In the genomic region with DNA sequence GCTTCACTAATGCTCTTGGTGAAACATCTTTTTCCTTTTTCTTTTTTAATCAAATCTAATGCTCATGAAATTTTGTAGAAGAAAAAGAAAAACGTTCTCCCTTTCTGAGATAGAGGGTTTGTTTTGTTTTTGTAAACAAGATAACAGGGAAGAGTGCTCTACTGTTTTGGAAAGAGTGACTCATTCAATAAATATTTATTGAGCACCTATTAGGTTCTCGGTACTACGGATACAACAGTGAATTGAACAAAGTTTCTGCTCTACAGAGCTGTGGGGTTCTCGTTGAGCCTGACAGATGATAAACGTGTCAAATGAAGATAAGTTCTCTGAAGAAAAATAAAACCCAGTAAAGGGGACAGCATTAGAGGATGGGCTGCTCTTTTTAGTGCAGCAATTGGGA, we compare ENCODE assay signal across 19 cellular contexts.
"Had no signal": no experiment of that assay in that cellular context is flagged by ENCODE, and none has a peak within 500 bp of the region (broad histone marks: within the 10 kb centered on the region; RNA-seq: fewer than 3 reads in every experiment).

No MANE protein-coding gene starts in this region.

- H3K4me3 ChIP-seq: esophagus muscularis mucosa, gastroesophageal sphincter, left ventricle myocardium inferior, lung, mucosa of descending colon, neural progenitor cell, ovary, spleen had no signal

- H3K36me3 Mint-ChIP-seq: natural killer cell, neural progenitor cell had no signal

- H3K4me3 Mint-ChIP-seq: natural killer cell, neural progenitor cell, type B pancreatic cell had no signal

- ATAC-seq: gastroesophageal sphincter, mucosa of descending colon, natural killer cell, right cardiac atrium had no signal

- H3K9ac ChIP-seq: neural progenitor cell had no signal

- H3K36me3 ChIP-seq: esophagus muscularis mucosa, gastroesophageal sphincter, left ventricle myocardium inferior, neural progenitor cell, ovary had no signal

- H3K27ac Mint-ChIP-seq: natural killer cell, neural progenitor cell, type B pancreatic cell had no signal

- H3K9me3 Mint-ChIP-seq: natural killer cell, neural progenitor cell, type B pancreatic cell had no signal

- DNase-seq: effector memory CD4-positive, alpha-beta T cell; glutamatergic neuron; left ventricle myocardium inferior; mucosa of descending colon; natural killer cell; nucleus accumbens; ovary; right cardiac atrium; spleen; stimulated activated CD4-positive, alpha-beta T cell treated with anti-CD3 and anti-CD28 coated beads, Interleukin-15, amount 100 ng/mL, for 24 hours; stimulated activated CD4-positive, alpha-beta T cell treated with anti-CD3 and anti-CD28 coated beads, Interleukin-1b, Interleukin-23, amount 100 ng/mL, for 48 hours; stimulated activated CD4-positive, alpha-beta T cell treated with anti-CD3 and anti-CD28 coated beads, Interleukin-4, amount 100 ng/mL, for 4 hours; stimulated activated naive CD4-positive, alpha-beta T cell had no signal

- H3K9me3 ChIP-seq: esophagus muscularis mucosa, gastroesophageal sphincter, left ventricle myocardium inferior, mucosa of descending colon, ovary, spleen had no signal

- H3K27ac ChIP-seq: epithelial cell of prostate, esophagus muscularis mucosa, gastroesophageal sphincter, left ventricle myocardium inferior, neural progenitor cell, ovary, spleen had no signal

- H3K27me3 ChIP-seq: esophagus muscularis mucosa, gastroesophageal sphincter, ovary, spleen had no signal
